Comparison of ENCODE assay signal across 8 cellular contexts in genomic region chr17:61635913-61636432, GRCh38. TPM values are rescaled to one million over a fixed set of nuclear protein-coding genes. Genes with fewer than 3 reads are reported as not detected.
A peak's percentile ranks its signal among the peaks of the same experiment; 100 is the strongest.
DNase-seq lines count a peak whose midpoint lies in the region; ATAC-seq and TF ChIP-seq lines count a peak whose summit lies in the region.

No MANE protein-coding gene starts in this region.

- H3K36me3 ChIP-seq in brain microvascular endothelial cell (replicated peaks) (no peaks in the 10 kb centered on the region), lung (ENCODE audit: control insufficient read depth in 2 of 2, insufficient read depth in 2 of 2, low read length in 2 of 2) (no peaks in the 10 kb centered on the region), thyroid gland (no peaks in the 10 kb centered on the region)

- TF ChIP-seq CTCF in brain microvascular endothelial cell (IDR thresholded peaks at IDR 0.05; ENCODE audit: low read depth, low read length, missing control alignments) (peak; percentile 82), lung (IDR thresholded peaks at IDR 0.05; ENCODE audit: control extremely low read depth, extremely low read depth) (peak; percentile 59), thyroid gland (IDR thresholded peaks at IDR 0.05) (peak in 4 of 6 experiments; percentile 18 to 49 (median 42))

- H3K27ac ChIP-seq in brain microvascular endothelial cell (no peak overlapping the region), lung (ENCODE audit: low read depth in 1 of 2, low read length in 1 of 2) (no peak overlapping the region), thyroid gland (no peak overlapping the region)

- no peak overlapping the region for H3K4me3 ChIP-seq in brain microvascular endothelial cell (ENCODE audit: low read depth, low read length)
- H3K4me3 ChIP-seq in lung: no peak overlapping the region
- H3K4me3 ChIP-seq in thyroid gland (replicated peaks in 1 of 3): no peak overlapping the region

- in situ Hi-C loops in brain microvascular endothelial cell (cut with HindIII; ENCODE audit: low pct_ligation_motif_present, low sequenced_read_pairs): no loop called here

- intact Hi-C loops in thyroid gland (cut with DNase I): no loop called here

- peaks cover 0 to 2% of the 10 kb centered on the region in 2 donors for H3K9me3 ChIP-seq in lung (ENCODE audit: control insufficient read depth in 2 of 2, insufficient read depth in 1 of 2, low read length in 1 of 2)
- no peaks in the 10 kb centered on the region for H3K9me3 ChIP-seq in thyroid gland

- TF ChIP-seq POLR2A in thyroid gland (IDR thresholded peaks at IDR 0.05): no peak

- DNase-seq in DMS153 treated with DMSO at 0.1 percent for 48 hours (lab: John Stamatoyannopoulos, UW; ENCODE audit: unreplicated experiment) (peak; percentile 55), DMS153 (lab: John Stamatoyannopoulos, UW) (no peak), NCI-H1092 (lab: John Stamatoyannopoulos, UW) (peak; percentile 18), SKM-1 (lab: John Stamatoyannopoulos, UW; ENCODE audit: unreplicated experiment) (peak; percentile 34), brain microvascular endothelial cell (peak; percentile 55), lung (ENCODE audit: low spot score) (no peak), thyroid gland (peak; percentile 8 to 34)

- WGBS in lung, 2 donors: 16 to 24% methylated on average over 3 of the region's 3 CpGs
- WGBS in thyroid gland, 2 donors: 14 to 18% methylated on average over 3 of the region's 3 CpGs

- no peak for ATAC-seq in lung (ENCODE audit: insufficient read depth, low FRiP score)
- no peak for ATAC-seq in HG03280 (IDR thresholded peaks at IDR 0.05; ENCODE audit: unreplicated experiment)

- H3K27me3 ChIP-seq in brain microvascular endothelial cell (replicated peaks) (no peaks in the 10 kb centered on the region), lung (ENCODE audit: control insufficient read depth, insufficient read depth) (no peaks in the 10 kb centered on the region), thyroid gland (no peaks in the 10 kb centered on the region)

- H3K4me1 ChIP-seq in lung (ENCODE audit: control insufficient read depth in 2 of 2, insufficient read depth in 2 of 2, low read length in 2 of 2) (no peaks in the 10 kb centered on the region), thyroid gland (no peaks in the 10 kb centered on the region)

RNA-seq across cellular contexts. Expression of gene NACA2, which starts 45.0 kb away (rescaled TPM):
- total RNA-seq in lung (not detected), thyroid gland (not detected)
- polyA plus RNA-seq in lung: under 1 TPM in 1 of 2 donors, not detected in 1; 0.07 TPM

Comparison
In these comparisons a context has a peak if more than half of its experiments do, and no peak if none do; other contexts are left out.
1. DNase-seq: peak in DMS153 treated with DMSO at 0.1 percent for 48 hours (single experiment), NCI-H1092 (single experiment), SKM-1 (single experiment), brain microvascular endothelial cell (single experiment) and thyroid gland (2 of 2); none in DMS153 (single experiment) and lung (single experiment).
2. Peak in every context shown above with its lines, with median percentiles within 50 percentile points of each other: CTCF ChIP-seq.